Comparison of ENCODE assay signal across 26 cellular contexts in genomic region chr16:12515346-12515745, GRCh38.
"Had no signal": no experiment of that assay in that cellular context is flagged by ENCODE, and none has a peak within 500 bp of the region (broad histone marks: within the 10 kb centered on the region; RNA-seq: fewer than 3 reads in every experiment).

No MANE protein-coding gene starts in this region.

- H3K27me3 ChIP-seq: MG63, SJSA1 had no signal

- DNase-seq: activated CD4-positive, alpha-beta T cell treated with anti-CD3 and anti-CD28 coated beads for 48 hours; activated CD4-positive, alpha-beta T cell treated with anti-CD3 and anti-CD28 coated beads, Interleukin-2, amount 50 U/mL, for 4 hours; activated CD8-positive, alpha-beta memory T cell treated with anti-CD3 and anti-CD28 coated beads, Interleukin-2, amount 50 U/mL, for 48 hours; activated CD8-positive, alpha-beta T cell treated with anti-CD3 and anti-CD28 coated beads, Interleukin-2, amount 10 ng/mL, durations not matched to agents 7 days and 5 days; activated effector memory CD4-positive, alpha-beta T cell treated with anti-CD3 and anti-CD28 coated beads, Interleukin-2, amount 50 U/mL, for 16 hours; activated naive CD4-positive, alpha-beta T cell treated with Interleukin-2 at 50 U/mL for 16 hours; activated T-cell treated with anti-CD3 and anti-CD28 coated beads, Interleukin-2, amount 50 U/mL, for 24 hours; MG63; MV-4-11; NCI-H1092 treated with DMSO at 0.1 percent for 48 hours; NCI-H1417 treated with DMSO at 0.1 percent for 48 hours; NCI-H1694; NCI-H2029; NCI-H2107; NCI-H345; NCI-H510A; NCI-H69; PC-3; SHP77 had no signal

- H3K4me1 ChIP-seq: SJSA1 had no signal

- H3K36me3 ChIP-seq: MG63, SJSA1 had no signal

- H3K27me3 Mint-ChIP-seq: activated T-cell treated with anti-CD3 and anti-CD28 coated beads, Interleukin-2, amount 50 U/mL, for 24 hours had no signal

- H3K36me3 Mint-ChIP-seq: activated naive CD4-positive, alpha-beta T cell treated with anti-CD3 and anti-CD28 coated beads, Interleukin-2, amount 50 U/mL, for 72 hours had no signal

- ATAC-seq: activated CD4-positive, CD25-positive, alpha-beta regulatory T cell treated with anti-CD3 and anti-CD28 coated beads, Interleukin-2, amount 50 U/mL, for 24 hours; activated CD8-positive, alpha-beta T cell treated with anti-CD3 and anti-CD28 coated beads, Interleukin-2, amount 10 ng/mL, durations not matched to agents 7 days and 5 days; activated naive CD4-positive, alpha-beta T cell treated with anti-CD3 and anti-CD28 coated beads, Interleukin-2, amount 50 U/mL, for 72 hours; PC-3; SK-N-SH treated with all-trans-retinoic acid at 6 μM for 48 hours had no signal

- H3K4me3 ChIP-seq: MG63, SJSA1 had no signal

- H3K4me3 Mint-ChIP-seq: activated CD8-positive, alpha-beta T cell treated with anti-CD3 and anti-CD28 coated beads, Interleukin-2, amount 10 ng/mL, durations not matched to agents 7 days and 5 days; activated T-cell treated with anti-CD3 and anti-CD28 coated beads, Interleukin-2, amount 50 U/mL, for 24 hours; activated T-helper 1 cell treated with anti-CD3 and anti-CD28 coated beads, Interleukin-12 subunit alpha, Interleukin-12 subunit beta, Interleukin-2, Interleukin-4 antibody, amounts not matched to agents 30 ng/mL and 10 ng/mL and 1 ng/mL, durations not matched to agents 14 hours and 24 hours and 36 hours; T-helper 1 cell treated with Interleukin-12 subunit alpha and Interleukin-12 subunit beta and Interleukin-4 antibody, amounts not matched to agents 30 μg/mL and 1 μg/mL, for 36 hours had no signal

- H3K27ac ChIP-seq: KMS-11, SJSA1 had no signal

- H3K9me3 ChIP-seq: MG63, SJSA1 had no signal

- H3K9me3 Mint-ChIP-seq: activated naive CD4-positive, alpha-beta T cell treated with anti-CD3 and anti-CD28 coated beads, Interleukin-2, amount 50 U/mL, for 72 hours; activated T-cell treated with anti-CD3 and anti-CD28 coated beads, Interleukin-2, amount 50 U/mL, for 24 hours; activated T-helper 1 cell treated with anti-CD3 and anti-CD28 coated beads, Interleukin-12 subunit alpha, Interleukin-12 subunit beta, Interleukin-2, Interleukin-4 antibody, amounts not matched to agents 30 ng/mL and 10 ng/mL and 1 ng/mL, durations not matched to agents 14 hours and 24 hours and 36 hours; T-helper 1 cell treated with Interleukin-12 subunit alpha and Interleukin-12 subunit beta and Interleukin-4 antibody, amounts not matched to agents 30 μg/mL and 1 μg/mL, for 36 hours had no signal

- H3K27ac Mint-ChIP-seq: activated CD8-positive, alpha-beta T cell treated with anti-CD3 and anti-CD28 coated beads, Interleukin-2, amount 10 ng/mL, durations not matched to agents 7 days and 5 days; activated T-cell treated with anti-CD3 and anti-CD28 coated beads, Interleukin-2, amount 50 U/mL, for 24 hours; activated T-helper 1 cell treated with anti-CD3 and anti-CD28 coated beads, Interleukin-12 subunit alpha, Interleukin-12 subunit beta, Interleukin-2, Interleukin-4 antibody, amounts not matched to agents 30 ng/mL and 10 ng/mL and 1 ng/mL, durations not matched to agents 14 hours and 24 hours and 36 hours; T-helper 1 cell treated with Interleukin-12 subunit alpha and Interleukin-12 subunit beta and Interleukin-4 antibody, amounts not matched to agents 30 μg/mL and 1 μg/mL, for 36 hours had no signal
